Comparison of ENCODE assay signal across 28 cellular contexts in genomic region chr6:165684333-165684732, GRCh38. TPM values are rescaled to one million over a fixed set of nuclear protein-coding genes. Genes with fewer than 3 reads are reported as not detected.
"Had no signal": no experiment of that assay in that cellular context is flagged by ENCODE, and none has a peak within 500 bp of the region (broad histone marks: within the 10 kb centered on the region; RNA-seq: fewer than 3 reads in every experiment).

No MANE protein-coding gene starts in this region.

- H3K4me3 Mint-ChIP-seq: activated CD4-positive, alpha-beta memory T cell treated with anti-CD3 and anti-CD28 coated beads, Interleukin-2, amount 10 ng/mL, durations not matched to agents 7 days and 5 days; activated CD4-positive, alpha-beta T cell treated with anti-CD3 and anti-CD28 coated beads, Interleukin-2, amount 10 ng/mL, durations not matched to agents 7 days and 5 days; activated T-cell treated with anti-CD3 and anti-CD28 coated beads, Interleukin-2, amount 50 U/mL, for 4 hours; activated T-helper 17 cell treated with anti-CD3 and anti-CD28 coated beads, Interleukin-2, amount 50 U/mL, for 72 hours; immature natural killer cell; mesothelial cell of epicardium; naive B cell; nephron progenitor cell; stimulated activated effector memory CD8-positive, alpha-beta T cell treated with anti-CD3 and anti-CD28 coated beads, Interleukin-12 subunit alpha, Interleukin-12 subunit beta, amount 100 ng/mL, for 72 hours; stimulated activated naive CD8-positive, alpha-beta T cell treated with anti-CD3 and anti-CD28 coated beads, Interleukin-15, Interleukin-2, amounts not matched to agents 100 ng/mL and 50 ng/mL, for 24 hours; WTC11 had no signal

- H3K36me3 ChIP-seq: heart left ventricle, ovary, thoracic aorta had no signal

- H3K9me3 ChIP-seq: heart left ventricle, ovary, thoracic aorta had no signal

- H3K4me1 ChIP-seq: foreskin keratinocyte, heart left ventricle had no signal

- H3K36me3 Mint-ChIP-seq: immature natural killer cell; mesothelial cell of epicardium; naive B cell; stimulated activated effector memory CD8-positive, alpha-beta T cell treated with anti-CD3 and anti-CD28 coated beads, Interleukin-12 subunit alpha, Interleukin-12 subunit beta, amount 100 ng/mL, for 72 hours; WTC11 had no signal

- H3K4me3 ChIP-seq: heart left ventricle, ovary, skin epidermis, thoracic aorta had no signal

- H3K4me1 Mint-ChIP-seq: activated CD4-positive, alpha-beta memory T cell treated with anti-CD3 and anti-CD28 coated beads, Interleukin-2, amount 10 ng/mL, durations not matched to agents 7 days and 5 days; activated CD4-positive, alpha-beta T cell treated with anti-CD3 and anti-CD28 coated beads, Interleukin-2, amount 10 ng/mL, durations not matched to agents 7 days and 5 days; activated T-helper 17 cell treated with anti-CD3 and anti-CD28 coated beads, Interleukin-2, amount 50 U/mL, for 72 hours; immature natural killer cell; mesothelial cell of epicardium; naive B cell; stimulated activated effector memory CD8-positive, alpha-beta T cell treated with anti-CD3 and anti-CD28 coated beads, Interleukin-12 subunit alpha, Interleukin-12 subunit beta, amount 100 ng/mL, for 72 hours had no signal

- H3K27ac ChIP-seq: foreskin keratinocyte, heart left ventricle, ovary, skin epidermis, thoracic aorta had no signal

- H3K9me3 Mint-ChIP-seq: activated CD4-positive, alpha-beta T cell treated with anti-CD3 and anti-CD28 coated beads, Interleukin-2, amount 10 ng/mL, durations not matched to agents 7 days and 5 days; activated T-cell treated with anti-CD3 and anti-CD28 coated beads, Interleukin-2, amount 50 U/mL, for 4 hours; mesothelial cell of epicardium had no signal

- H3K27me3 Mint-ChIP-seq: activated CD4-positive, alpha-beta memory T cell treated with anti-CD3 and anti-CD28 coated beads, Interleukin-2, amount 10 ng/mL, durations not matched to agents 7 days and 5 days; activated CD4-positive, alpha-beta T cell treated with anti-CD3 and anti-CD28 coated beads, Interleukin-2, amount 10 ng/mL, durations not matched to agents 7 days and 5 days had no signal

- DNase-seq: activated CD4-positive, alpha-beta memory T cell treated with anti-CD3 and anti-CD28 coated beads, Interleukin-2, amount 10 ng/mL, durations not matched to agents 7 days and 5 days; activated CD4-positive, alpha-beta T cell treated with anti-CD3 and anti-CD28 coated beads for 1 hour; activated CD4-positive, alpha-beta T cell treated with anti-CD3 and anti-CD28 coated beads, Interleukin-2, amount 10 ng/mL, durations not matched to agents 7 days and 5 days; activated CD8-positive, alpha-beta memory T cell treated with anti-CD3 and anti-CD28 coated beads, Interleukin-2, amount 50 U/mL, for 48 hours; activated gamma-delta T cell treated with Interleukin-2 at 50 U/mL for 16 hours; activated naive CD4-positive, alpha-beta T cell treated with anti-CD3 and anti-CD28 coated beads, Interleukin-2, amount 50 U/mL, for 16 hours; activated T-cell treated with anti-CD3 and anti-CD28 coated beads, Interleukin-2, amount 50 U/mL, for 4 hours; amniotic stem cell; caudate nucleus; foreskin keratinocyte; heart left ventricle; hypothalamus; immature natural killer cell; naive B cell; nephron progenitor cell; ovary; stimulated activated CD4-positive, alpha-beta T cell treated with anti-CD3 and anti-CD28 coated beads, Interleukin-12 subunit alpha, Interleukin-12 subunit beta, amount 100 ng/mL, for 4 hours; stimulated activated CD4-positive, alpha-beta T cell treated with anti-CD3 and anti-CD28 coated beads, Interleukin-4, amount 100 ng/mL, for 1 hour; trophoblast cell had no signal

- H3K27ac Mint-ChIP-seq: activated CD4-positive, alpha-beta memory T cell treated with anti-CD3 and anti-CD28 coated beads, Interleukin-2, amount 10 ng/mL, durations not matched to agents 7 days and 5 days; activated CD4-positive, alpha-beta T cell treated with anti-CD3 and anti-CD28 coated beads, Interleukin-2, amount 10 ng/mL, durations not matched to agents 7 days and 5 days; activated T-helper 17 cell treated with anti-CD3 and anti-CD28 coated beads, Interleukin-2, amount 50 U/mL, for 72 hours; immature natural killer cell; mesothelial cell of epicardium; naive B cell; nephron progenitor cell; progenitor cell of endocrine pancreas; stimulated activated effector memory CD8-positive, alpha-beta T cell treated with anti-CD3 and anti-CD28 coated beads, Interleukin-12 subunit alpha, Interleukin-12 subunit beta, amount 100 ng/mL, for 72 hours; stimulated activated naive CD8-positive, alpha-beta T cell treated with anti-CD3 and anti-CD28 coated beads, Interleukin-15, Interleukin-2, amounts not matched to agents 100 ng/mL and 50 ng/mL, for 24 hours; WTC11 had no signal

- H3K27me3 ChIP-seq: foreskin keratinocyte, heart left ventricle, ovary had no signal

- ATAC-seq: activated T-cell treated with anti-CD3 and anti-CD28 coated beads, Interleukin-2, amount 50 U/mL, for 4 hours; activated T-helper 17 cell treated with anti-CD3 and anti-CD28 coated beads, Interleukin-2, amount 50 U/mL, for 72 hours; foreskin keratinocyte; heart left ventricle; sciatic nerve; stimulated activated effector memory CD8-positive, alpha-beta T cell treated with anti-CD3 and anti-CD28 coated beads, Interleukin-12 subunit alpha, Interleukin-12 subunit beta, amount 100 ng/mL, for 72 hours; WTC11 had no signal

RNA-seq across cellular contexts. Expression of gene PDE10A, which starts 21.3 kb away (rescaled TPM):
- total RNA-seq: activated CD4-positive, alpha-beta memory T cell treated with anti-CD3 and anti-CD28 coated beads, Interleukin-2, amount 10 ng/mL, durations not matched to agents 7 days and 5 days; activated CD4-positive, alpha-beta T cell treated with anti-CD3 and anti-CD28 coated beads, Interleukin-2, amount 10 ng/mL, durations not matched to agents 7 days and 5 days; activated T-helper 17 cell treated with anti-CD3 and anti-CD28 coated beads, Interleukin-2, amount 50 U/mL, for 72 hours; foreskin keratinocyte had no signal
